Comparison of ENCODE assay signal across 1 cellular context in the genomic region with DNA sequence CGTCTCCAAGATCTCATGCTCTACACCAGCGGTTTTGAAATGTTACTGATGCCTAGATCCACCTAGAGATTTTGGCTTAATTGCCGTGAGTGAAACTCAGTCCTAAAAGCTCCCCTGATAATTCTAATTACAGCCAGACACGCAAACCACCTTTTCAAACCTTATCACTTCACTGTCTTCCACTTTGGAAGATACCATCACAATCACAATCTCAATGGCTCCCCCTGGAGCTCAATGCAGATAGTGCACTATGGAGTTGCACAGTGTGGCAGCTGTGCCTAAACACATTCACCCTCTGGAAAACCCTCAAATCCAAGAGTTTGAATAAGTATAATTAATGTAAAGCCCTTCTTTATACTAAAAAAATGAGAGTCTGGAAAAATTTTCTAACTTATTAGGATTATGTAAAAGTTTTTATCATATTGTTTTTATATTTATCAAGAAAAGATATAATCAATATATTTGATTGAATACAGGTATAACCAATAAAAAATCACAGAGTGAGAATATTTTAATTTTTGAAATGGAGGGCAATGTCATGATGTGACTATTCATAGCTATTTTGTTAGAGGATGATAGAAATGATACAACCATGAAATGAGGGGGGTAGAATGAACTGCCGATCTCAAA.
TF ChIP-seq lines count a peak whose summit lies in the region.

No MANE protein-coding gene starts in this region.

TF ChIP-seq in H1, 55 proteins besides CTCF, POLR2A, EP300 and RAD21:
- TF ChIP-seq ZNF274 (IDR thresholded peaks at IDR 0.05; ENCODE audit: borderline replicate concordance, extremely low read depth, low read length) (no peak), KDM4A (IDR thresholded peaks at IDR 0.05; ENCODE audit: low read depth, low read length, severe bottlenecking) (no peak), SP2 (IDR thresholded peaks at IDR 0.05; ENCODE audit: low read length) (no peak), KDM5A (IDR thresholded peaks at IDR 0.05; ENCODE audit: low read length) (no peak), JUN (IDR thresholded peaks at IDR 0.05; ENCODE audit: low read depth, low read length) (no peak), TCF12 (IDR thresholded peaks at IDR 0.05; ENCODE audit: low read depth, low read length) (no peak), ATF2 (IDR thresholded peaks at IDR 0.05; ENCODE audit: low read length) (no peak), SAP30 (IDR thresholded peaks at IDR 0.05; ENCODE audit: insufficient read depth, insufficient replicate concordance, low read length) (no peak), EZH2 (IDR thresholded peaks at IDR 0.05; ENCODE audit: low read depth, low read length, severe bottlenecking) (no peak), RFX5 (IDR thresholded peaks at IDR 0.05; ENCODE audit: borderline replicate concordance, low read depth, low read length) (no peak), GABPA (IDR thresholded peaks at IDR 0.05; ENCODE audit: borderline replicate concordance, insufficient read depth, low read length) (no peak)
